Comparison of ENCODE assay signal across 1 cellular context in genomic region chr17:55266958-55267688, GRCh38.
A peak's percentile ranks its signal among the peaks of the same experiment; 100 is the strongest.
TF ChIP-seq lines count a peak whose summit lies in the region.

No MANE protein-coding gene starts in this region.

TF ChIP-seq in HepG2, 621 proteins besides CTCF, POLR2A, EP300 and RAD21 (continued from another document and continues in another):
- no peak for TF ChIP-seq TRIM22 (IDR thresholded peaks at IDR 0.05)
- no peak for TF ChIP-seq CBX5 (CRISPR knock-in tag; IDR thresholded peaks at IDR 0.05; ENCODE audit: borderline replicate concordance)
- no peak for TF ChIP-seq ATF6 (CRISPR knock-in tag; conservative IDR thresholded peaks at IDR 0.05)
- TF ChIP-seq ZC3H13 (CRISPR knock-in tag; IDR thresholded peaks at IDR 0.05): 0 out of 2 replicates have a peak, but pooled peaks have one; percentile 5
- TF ChIP-seq HNRNPK (IDR thresholded peaks at IDR 0.05; ENCODE audit: low read depth, low read length, poor library complexity, severe bottlenecking): no peak
- TF ChIP-seq, protein P1, sequence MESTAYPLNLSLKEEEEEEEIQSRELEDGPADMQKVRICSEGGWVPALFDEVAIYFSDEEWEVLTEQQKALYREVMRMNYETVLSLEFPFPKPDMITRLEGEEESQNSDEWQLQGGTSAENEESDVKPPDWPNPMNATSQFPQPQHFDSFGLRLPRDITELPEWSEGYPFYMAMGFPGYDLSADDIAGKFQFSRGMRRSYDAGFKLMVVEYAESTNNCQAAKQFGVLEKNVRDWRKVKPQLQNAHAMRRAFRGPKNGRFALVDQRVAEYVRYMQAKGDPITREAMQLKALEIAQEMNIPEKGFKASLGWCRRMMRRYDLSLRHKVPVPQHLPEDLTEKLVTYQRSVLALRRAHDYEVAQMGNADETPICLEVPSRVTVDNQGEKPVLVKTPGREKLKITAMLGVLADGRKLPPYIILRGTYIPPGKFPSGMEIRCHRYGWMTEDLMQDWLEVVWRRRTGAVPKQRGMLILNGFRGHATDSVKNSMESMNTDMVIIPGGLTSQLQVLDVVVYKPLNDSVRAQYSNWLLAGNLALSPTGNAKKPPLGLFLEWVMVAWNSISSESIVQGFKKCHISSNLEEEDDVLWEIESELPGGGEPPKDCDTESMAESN (CRISPR knock-in tag; conservative IDR thresholded peaks at IDR 0.05): no peak; the same call in 1 of the 2 replicates
- 0 out of 2 replicates have a peak, but pooled peaks have one; percentile 82 for TF ChIP-seq ZNF383 (CRISPR knock-in tag; IDR thresholded peaks at IDR 0.05; ENCODE audit: borderline replicate concordance)
- TF ChIP-seq KLF11 (CRISPR knock-in tag; IDR thresholded peaks at IDR 0.05): no peak; the same call in 1 of the 2 replicates
- no peak for TF ChIP-seq MTF2 (CRISPR knock-in tag; IDR thresholded peaks at IDR 0.05; ENCODE audit: borderline replicate concordance)
- no peak for TF ChIP-seq ARID4A (CRISPR knock-in tag; IDR thresholded peaks at IDR 0.05; ENCODE audit: borderline replicate concordance)
- no peak for TF ChIP-seq JUND (CRISPR knock-in tag; IDR thresholded peaks at IDR 0.05)
- TF ChIP-seq CBX2 (IDR thresholded peaks at IDR 0.05; ENCODE audit: low read depth, low read length): no peak
- no peak for TF ChIP-seq CBX2 (CRISPR knock-in tag; IDR thresholded peaks at IDR 0.05; ENCODE audit: low read depth)
- TF ChIP-seq ZNF616 (CRISPR knock-in tag; IDR thresholded peaks at IDR 0.05; ENCODE audit: low read depth): no peak
- 0 out of 2 replicates have a peak, but pooled peaks have one; percentile 73 for TF ChIP-seq ELF4 (CRISPR knock-in tag; IDR thresholded peaks at IDR 0.05; ENCODE audit: borderline replicate concordance)
- peak; percentile 36; the same call in 1 of the 2 replicates for TF ChIP-seq DMAP1 (CRISPR knock-in tag; IDR thresholded peaks at IDR 0.05)
- TF ChIP-seq FOSL1 (CRISPR knock-in tag; IDR thresholded peaks at IDR 0.05; ENCODE audit: borderline replicate concordance): no peak
- TF ChIP-seq, protein P2, sequence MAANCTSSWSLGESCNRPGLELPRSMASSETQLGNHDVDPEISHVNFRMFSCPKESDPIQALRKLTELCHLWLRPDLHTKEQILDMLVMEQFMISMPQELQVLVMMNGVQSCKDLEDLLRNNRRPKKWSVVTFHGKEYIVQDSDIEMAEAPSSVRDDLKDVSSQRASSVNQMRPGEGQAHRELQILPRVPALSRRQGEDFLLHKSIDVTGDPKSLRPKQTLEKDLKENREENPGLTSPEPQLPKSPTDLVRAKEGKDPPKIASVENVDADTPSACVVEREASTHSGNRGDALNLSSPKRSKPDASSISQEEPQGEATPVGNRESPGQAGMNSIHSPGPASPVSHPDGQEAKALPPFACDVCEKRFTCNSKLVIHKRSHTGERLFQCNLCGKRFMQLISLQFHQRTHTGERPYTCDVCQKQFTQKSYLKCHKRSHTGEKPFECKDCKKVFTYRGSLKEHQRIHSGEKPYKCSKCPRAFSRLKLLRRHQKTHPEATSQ (CRISPR knock-in tag; IDR thresholded peaks at IDR 0.05; ENCODE audit: borderline replicate concordance): 0 out of 2 replicates have a peak, but pooled peaks have one; percentile 28
- TF ChIP-seq RFX1 (IDR thresholded peaks at IDR 0.05): no peak
- TF ChIP-seq ZC3H4 (CRISPR knock-in tag; IDR thresholded peaks at IDR 0.05; ENCODE audit: borderline replicate concordance): no peak
- TF ChIP-seq GABPA (IDR thresholded peaks at IDR 0.05; ENCODE audit: low read depth, low read length): no peak
- TF ChIP-seq GABPA (CRISPR knock-in tag; IDR thresholded peaks at IDR 0.05; ENCODE audit: low read depth): no peak
- TF ChIP-seq TARDBP (CRISPR knock-in tag; IDR thresholded peaks at IDR 0.05): peak; percentile 64; the same call in 1 of the 2 replicates
- TF ChIP-seq NCOA1 (CRISPR knock-in tag; IDR thresholded peaks at IDR 0.05): no peak
- no peak for TF ChIP-seq SRF (IDR thresholded peaks at IDR 0.05; ENCODE audit: low read depth, low read length)
- TF ChIP-seq ZSCAN12 (CRISPR knock-in tag; IDR thresholded peaks at IDR 0.05): no peak
- TF ChIP-seq ZNF430 (CRISPR knock-in tag; IDR thresholded peaks at IDR 0.05): no peak
- peak; percentile 38; the same call in 1 of the 2 replicates for TF ChIP-seq MXD4 (CRISPR knock-in tag; IDR thresholded peaks at IDR 0.05)
- TF ChIP-seq, protein P3, sequence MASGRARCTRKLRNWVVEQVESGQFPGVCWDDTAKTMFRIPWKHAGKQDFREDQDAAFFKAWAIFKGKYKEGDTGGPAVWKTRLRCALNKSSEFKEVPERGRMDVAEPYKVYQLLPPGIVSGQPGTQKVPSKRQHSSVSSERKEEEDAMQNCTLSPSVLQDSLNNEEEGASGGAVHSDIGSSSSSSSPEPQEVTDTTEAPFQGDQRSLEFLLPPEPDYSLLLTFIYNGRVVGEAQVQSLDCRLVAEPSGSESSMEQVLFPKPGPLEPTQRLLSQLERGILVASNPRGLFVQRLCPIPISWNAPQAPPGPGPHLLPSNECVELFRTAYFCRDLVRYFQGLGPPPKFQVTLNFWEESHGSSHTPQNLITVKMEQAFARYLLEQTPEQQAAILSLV (CRISPR knock-in tag; IDR thresholded peaks at IDR 0.05; ENCODE audit: borderline replicate concordance): no peak
- TF ChIP-seq, protein P4, sequence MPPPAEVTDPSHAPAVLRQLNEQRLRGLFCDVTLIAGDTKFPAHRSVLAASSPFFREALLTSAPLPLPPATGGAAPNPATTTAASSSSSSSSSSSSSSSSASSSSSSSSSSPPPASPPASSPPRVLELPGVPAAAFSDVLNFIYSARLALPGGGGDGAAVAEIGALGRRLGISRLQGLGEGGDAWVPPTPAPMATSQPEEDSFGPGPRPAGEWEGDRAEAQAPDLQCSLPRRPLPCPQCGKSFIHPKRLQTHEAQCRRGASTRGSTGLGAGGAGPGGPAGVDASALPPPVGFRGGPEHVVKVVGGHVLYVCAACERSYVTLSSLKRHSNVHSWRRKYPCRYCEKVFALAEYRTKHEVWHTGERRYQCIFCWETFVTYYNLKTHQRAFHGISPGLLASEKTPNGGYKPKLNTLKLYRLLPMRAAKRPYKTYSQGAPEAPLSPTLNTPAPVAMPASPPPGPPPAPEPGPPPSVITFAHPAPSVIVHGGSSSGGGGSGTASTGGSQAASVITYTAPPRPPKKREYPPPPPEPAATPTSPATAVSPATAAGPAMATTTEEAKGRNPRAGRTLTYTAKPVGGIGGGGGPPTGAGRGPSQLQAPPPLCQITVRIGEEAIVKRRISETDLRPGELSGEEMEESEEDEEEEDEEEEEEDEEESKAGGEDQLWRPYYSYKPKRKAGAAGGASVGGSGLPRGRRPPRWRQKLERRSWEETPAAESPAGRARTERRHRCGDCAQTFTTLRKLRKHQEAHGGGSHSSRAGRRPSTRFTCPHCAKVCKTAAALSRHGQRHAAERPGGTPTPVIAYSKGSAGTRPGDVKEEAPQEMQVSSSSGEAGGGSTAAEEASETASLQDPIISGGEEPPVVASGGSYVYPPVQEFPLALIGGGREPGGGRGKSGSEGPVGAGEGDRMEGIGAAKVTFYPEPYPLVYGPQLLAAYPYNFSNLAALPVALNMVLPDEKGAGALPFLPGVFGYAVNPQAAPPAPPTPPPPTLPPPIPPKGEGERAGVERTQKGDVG (CRISPR knock-in tag; IDR thresholded peaks at IDR 0.05; ENCODE audit: borderline replicate concordance): no peak
- TF ChIP-seq CHD2 (IDR thresholded peaks at IDR 0.05; ENCODE audit: low read depth, low read length): no peak
- TF ChIP-seq ZNF615 (CRISPR knock-in tag; IDR thresholded peaks at IDR 0.05; ENCODE audit: borderline replicate concordance): no peak
- no peak for TF ChIP-seq ARHGAP35 (CRISPR knock-in tag; IDR thresholded peaks at IDR 0.05; ENCODE audit: borderline replicate concordance)
- TF ChIP-seq KDM4B (CRISPR knock-in tag; IDR thresholded peaks at IDR 0.05): no peak; the same call in 1 of the 2 replicates
- no peak for TF ChIP-seq MLXIP (CRISPR knock-in tag; IDR thresholded peaks at IDR 0.05; ENCODE audit: borderline replicate concordance)
- 0 out of 2 replicates have a peak, but pooled peaks have one; percentile 16 for TF ChIP-seq KLF9 (CRISPR knock-in tag; IDR thresholded peaks at IDR 0.05; ENCODE audit: low read depth)
